Comparison of ENCODE assay signal across 1 cellular context in genomic region chr1:1215881-1216605, GRCh38.
TF ChIP-seq lines count a peak whose summit lies in the region.

No MANE protein-coding gene starts in this region.

TF ChIP-seq in HepG2, 621 proteins besides CTCF, POLR2A, EP300 and RAD21:
- TF ChIP-seq ZNF713 (CRISPR knock-in tag; IDR thresholded peaks at IDR 0.05) (no peak), RBFOX2 (IDR thresholded peaks at IDR 0.05; ENCODE audit: low read depth, low read length) (peak; percentile 51; the same call in 1 of the 2 replicates), HNRNPL (IDR thresholded peaks at IDR 0.05; ENCODE audit: low read depth, low read length) (0 out of 2 replicates have a peak, but pooled peaks have one; percentile 28), ZNF503 (CRISPR knock-in tag; IDR thresholded peaks at IDR 0.05) (no peak), RBM22 (optimal IDR thresholded peaks at IDR 0.05; ENCODE audit: low read length) (peak; percentile 14), AGO2 (optimal IDR thresholded peaks at IDR 0.05; ENCODE audit: low read depth, low read length) (peak; percentile 94), AKAP8 (CRISPR knock-in tag; IDR thresholded peaks at IDR 0.05) (peak; percentile 34; the same call in 1 of the 2 replicates)
